In the genomic region with DNA sequence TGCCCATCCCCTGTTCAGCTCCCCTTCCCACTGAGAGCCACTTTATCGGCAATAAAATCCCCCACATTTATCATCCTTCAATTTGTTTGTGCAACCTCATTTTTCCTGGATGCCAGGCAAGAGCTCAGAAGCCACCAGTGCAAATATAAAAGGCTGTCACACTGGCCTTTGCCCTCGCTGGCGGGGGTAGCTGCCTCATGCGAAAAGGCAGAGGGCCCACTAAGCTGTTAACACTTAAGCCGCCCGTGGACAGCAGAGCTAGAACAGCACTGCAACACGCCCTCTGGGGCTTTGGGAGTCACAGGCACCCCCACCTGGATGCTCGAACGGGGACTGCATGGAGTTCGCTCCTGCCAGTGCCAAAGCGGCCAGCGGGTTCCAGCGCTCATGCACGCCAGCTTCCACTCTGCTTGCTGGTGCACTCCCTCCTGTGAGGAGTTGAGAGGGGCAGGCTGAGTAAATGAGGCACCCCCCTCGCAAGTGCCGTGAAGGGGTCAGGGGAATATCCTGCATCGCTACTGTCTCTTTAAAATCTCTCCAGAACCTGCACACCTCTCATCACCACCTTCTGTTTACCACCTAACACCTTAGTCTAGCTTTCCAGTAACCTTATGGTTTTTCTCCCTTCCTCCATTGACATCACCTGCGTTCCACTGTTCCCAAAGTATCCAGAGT, we compare ENCODE assay signal across 1 cellular context.
TF ChIP-seq lines count a peak whose summit lies in the region.

No MANE protein-coding gene starts in this region.

TF ChIP-seq in HepG2, 621 proteins besides CTCF, POLR2A, EP300 and RAD21 (continued from another document):
- TF ChIP-seq, protein P1, sequence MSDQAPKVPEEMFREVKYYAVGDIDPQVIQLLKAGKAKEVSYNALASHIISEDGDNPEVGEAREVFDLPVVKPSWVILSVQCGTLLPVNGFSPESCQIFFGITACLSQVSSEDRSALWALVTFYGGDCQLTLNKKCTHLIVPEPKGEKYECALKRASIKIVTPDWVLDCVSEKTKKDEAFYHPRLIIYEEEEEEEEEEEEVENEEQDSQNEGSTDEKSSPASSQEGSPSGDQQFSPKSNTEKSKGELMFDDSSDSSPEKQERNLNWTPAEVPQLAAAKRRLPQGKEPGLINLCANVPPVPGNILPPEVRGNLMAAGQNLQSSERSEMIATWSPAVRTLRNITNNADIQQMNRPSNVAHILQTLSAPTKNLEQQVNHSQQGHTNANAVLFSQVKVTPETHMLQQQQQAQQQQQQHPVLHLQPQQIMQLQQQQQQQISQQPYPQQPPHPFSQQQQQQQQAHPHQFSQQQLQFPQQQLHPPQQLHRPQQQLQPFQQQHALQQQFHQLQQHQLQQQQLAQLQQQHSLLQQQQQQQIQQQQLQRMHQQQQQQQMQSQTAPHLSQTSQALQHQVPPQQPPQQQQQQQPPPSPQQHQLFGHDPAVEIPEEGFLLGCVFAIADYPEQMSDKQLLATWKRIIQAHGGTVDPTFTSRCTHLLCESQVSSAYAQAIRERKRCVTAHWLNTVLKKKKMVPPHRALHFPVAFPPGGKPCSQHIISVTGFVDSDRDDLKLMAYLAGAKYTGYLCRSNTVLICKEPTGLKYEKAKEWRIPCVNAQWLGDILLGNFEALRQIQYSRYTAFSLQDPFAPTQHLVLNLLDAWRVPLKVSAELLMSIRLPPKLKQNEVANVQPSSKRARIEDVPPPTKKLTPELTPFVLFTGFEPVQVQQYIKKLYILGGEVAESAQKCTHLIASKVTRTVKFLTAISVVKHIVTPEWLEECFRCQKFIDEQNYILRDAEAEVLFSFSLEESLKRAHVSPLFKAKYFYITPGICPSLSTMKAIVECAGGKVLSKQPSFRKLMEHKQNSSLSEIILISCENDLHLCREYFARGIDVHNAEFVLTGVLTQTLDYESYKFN (CRISPR knock-in tag; conservative IDR thresholded peaks at IDR 0.05): peak; percentile 93
- TF ChIP-seq ZBTB20 (CRISPR knock-in tag; IDR thresholded peaks at IDR 0.05; ENCODE audit: borderline replicate concordance, low read depth): peak; percentile 34; the same call in 1 of the 2 replicates
- peak; percentile 97 for TF ChIP-seq ZNF652 (CRISPR knock-in tag; IDR thresholded peaks at IDR 0.05; ENCODE audit: borderline replicate concordance, low read depth)
- TF ChIP-seq, protein P2, sequence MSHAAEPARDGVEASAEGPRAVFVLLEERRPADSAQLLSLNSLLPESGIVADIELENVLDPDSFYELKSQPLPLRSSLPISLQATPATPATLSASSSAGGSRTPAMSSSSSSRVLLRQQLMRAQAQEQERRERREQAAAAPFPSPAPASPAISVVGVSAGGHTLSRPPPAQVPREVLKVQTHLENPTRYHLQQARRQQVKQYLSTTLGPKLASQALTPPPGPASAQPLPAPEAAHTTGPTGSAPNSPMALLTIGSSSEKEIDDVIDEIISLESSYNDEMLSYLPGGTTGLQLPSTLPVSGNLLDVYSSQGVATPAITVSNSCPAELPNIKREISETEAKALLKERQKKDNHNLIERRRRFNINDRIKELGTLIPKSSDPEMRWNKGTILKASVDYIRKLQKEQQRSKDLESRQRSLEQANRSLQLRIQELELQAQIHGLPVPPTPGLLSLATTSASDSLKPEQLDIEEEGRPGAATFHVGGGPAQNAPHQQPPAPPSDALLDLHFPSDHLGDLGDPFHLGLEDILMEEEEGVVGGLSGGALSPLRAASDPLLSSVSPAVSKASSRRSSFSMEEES (CRISPR knock-in tag; IDR thresholded peaks at IDR 0.05): peak; percentile 46; the same call in 1 of the 2 replicates
- TF ChIP-seq ZNF501 (CRISPR knock-in tag; IDR thresholded peaks at IDR 0.05): peak; percentile 32; the same call in 1 of the 2 replicates
- TF ChIP-seq ZNF546 (CRISPR knock-in tag; conservative IDR thresholded peaks at IDR 0.05): no peak
- TF ChIP-seq ZNF556 (CRISPR knock-in tag; IDR thresholded peaks at IDR 0.05; ENCODE audit: borderline replicate concordance): no peak
- peak; percentile 52 for TF ChIP-seq ASH2L (IDR thresholded peaks at IDR 0.05; ENCODE audit: insufficient read length, low read depth, low read length)
- TF ChIP-seq GATAD2A (CRISPR knock-in tag; IDR thresholded peaks at IDR 0.05): peak; percentile 93
- TF ChIP-seq ZNF850 (CRISPR knock-in tag; conservative IDR thresholded peaks at IDR 0.05): no peak
- no peak for TF ChIP-seq ZNF207 (IDR thresholded peaks at IDR 0.05; ENCODE audit: borderline replicate concordance)
- no peak for TF ChIP-seq NFE2 (CRISPR knock-in tag; IDR thresholded peaks at IDR 0.05)
- TF ChIP-seq ERF (CRISPR knock-in tag; IDR thresholded peaks at IDR 0.05): 0 out of 2 replicates have a peak, but pooled peaks have one; percentile 5
- peak; percentile 61; the same call in 1 of the 2 replicates for TF ChIP-seq SOX5 (CRISPR knock-in tag; IDR thresholded peaks at IDR 0.05; ENCODE audit: borderline replicate concordance)
- TF ChIP-seq ZNF350 (CRISPR knock-in tag; IDR thresholded peaks at IDR 0.05; ENCODE audit: borderline replicate concordance, low read depth): peak; percentile 19; the same call in 1 of the 2 replicates
- TF ChIP-seq, protein P3, sequence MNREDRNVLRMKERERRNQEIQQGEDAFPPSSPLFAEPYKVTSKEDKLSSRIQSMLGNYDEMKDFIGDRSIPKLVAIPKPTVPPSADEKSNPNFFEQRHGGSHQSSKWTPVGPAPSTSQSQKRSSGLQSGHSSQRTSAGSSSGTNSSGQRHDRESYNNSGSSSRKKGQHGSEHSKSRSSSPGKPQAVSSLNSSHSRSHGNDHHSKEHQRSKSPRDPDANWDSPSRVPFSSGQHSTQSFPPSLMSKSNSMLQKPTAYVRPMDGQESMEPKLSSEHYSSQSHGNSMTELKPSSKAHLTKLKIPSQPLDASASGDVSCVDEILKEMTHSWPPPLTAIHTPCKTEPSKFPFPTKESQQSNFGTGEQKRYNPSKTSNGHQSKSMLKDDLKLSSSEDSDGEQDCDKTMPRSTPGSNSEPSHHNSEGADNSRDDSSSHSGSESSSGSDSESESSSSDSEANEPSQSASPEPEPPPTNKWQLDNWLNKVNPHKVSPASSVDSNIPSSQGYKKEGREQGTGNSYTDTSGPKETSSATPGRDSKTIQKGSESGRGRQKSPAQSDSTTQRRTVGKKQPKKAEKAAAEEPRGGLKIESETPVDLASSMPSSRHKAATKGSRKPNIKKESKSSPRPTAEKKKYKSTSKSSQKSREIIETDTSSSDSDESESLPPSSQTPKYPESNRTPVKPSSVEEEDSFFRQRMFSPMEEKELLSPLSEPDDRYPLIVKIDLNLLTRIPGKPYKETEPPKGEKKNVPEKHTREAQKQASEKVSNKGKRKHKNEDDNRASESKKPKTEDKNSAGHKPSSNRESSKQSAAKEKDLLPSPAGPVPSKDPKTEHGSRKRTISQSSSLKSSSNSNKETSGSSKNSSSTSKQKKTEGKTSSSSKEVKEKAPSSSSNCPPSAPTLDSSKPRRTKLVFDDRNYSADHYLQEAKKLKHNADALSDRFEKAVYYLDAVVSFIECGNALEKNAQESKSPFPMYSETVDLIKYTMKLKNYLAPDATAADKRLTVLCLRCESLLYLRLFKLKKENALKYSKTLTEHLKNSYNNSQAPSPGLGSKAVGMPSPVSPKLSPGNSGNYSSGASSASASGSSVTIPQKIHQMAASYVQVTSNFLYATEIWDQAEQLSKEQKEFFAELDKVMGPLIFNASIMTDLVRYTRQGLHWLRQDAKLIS (CRISPR knock-in tag; IDR thresholded peaks at IDR 0.05): 0 out of 2 replicates have a peak, but pooled peaks have one; percentile 5
- TF ChIP-seq, protein P4, sequence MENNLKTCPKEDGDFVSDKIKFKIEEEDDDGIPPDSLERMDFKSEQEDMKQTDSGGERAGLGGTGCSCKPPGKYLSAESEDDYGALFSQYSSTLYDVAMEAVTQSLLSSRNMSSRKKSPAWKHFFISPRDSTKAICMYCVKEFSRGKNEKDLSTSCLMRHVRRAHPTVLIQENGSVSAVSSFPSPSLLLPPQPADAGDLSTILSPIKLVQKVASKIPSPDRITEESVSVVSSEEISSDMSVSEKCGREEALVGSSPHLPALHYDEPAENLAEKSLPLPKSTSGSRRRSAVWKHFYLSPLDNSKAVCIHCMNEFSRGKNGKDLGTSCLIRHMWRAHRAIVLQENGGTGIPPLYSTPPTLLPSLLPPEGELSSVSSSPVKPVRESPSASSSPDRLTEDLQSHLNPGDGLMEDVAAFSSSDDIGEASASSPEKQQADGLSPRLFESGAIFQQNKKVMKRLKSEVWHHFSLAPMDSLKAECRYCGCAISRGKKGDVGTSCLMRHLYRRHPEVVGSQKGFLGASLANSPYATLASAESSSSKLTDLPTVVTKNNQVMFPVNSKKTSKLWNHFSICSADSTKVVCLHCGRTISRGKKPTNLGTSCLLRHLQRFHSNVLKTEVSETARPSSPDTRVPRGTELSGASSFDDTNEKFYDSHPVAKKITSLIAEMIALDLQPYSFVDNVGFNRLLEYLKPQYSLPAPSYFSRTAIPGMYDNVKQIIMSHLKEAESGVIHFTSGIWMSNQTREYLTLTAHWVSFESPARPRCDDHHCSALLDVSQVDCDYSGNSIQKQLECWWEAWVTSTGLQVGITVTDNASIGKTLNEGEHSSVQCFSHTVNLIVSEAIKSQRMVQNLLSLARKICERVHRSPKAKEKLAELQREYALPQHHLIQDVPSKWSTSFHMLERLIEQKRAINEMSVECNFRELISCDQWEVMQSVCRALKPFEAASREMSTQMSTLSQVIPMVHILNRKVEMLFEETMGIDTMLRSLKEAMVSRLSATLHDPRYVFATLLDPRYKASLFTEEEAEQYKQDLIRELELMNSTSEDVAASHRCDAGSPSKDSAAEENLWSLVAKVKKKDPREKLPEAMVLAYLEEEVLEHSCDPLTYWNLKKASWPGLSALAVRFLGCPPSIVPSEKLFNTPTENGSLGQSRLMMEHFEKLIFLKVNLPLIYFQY (CRISPR knock-in tag; IDR thresholded peaks at IDR 0.05; ENCODE audit: borderline replicate concordance): peak; percentile 29; the same call in 1 of the 2 replicates
- peak; percentile 77; the same call in 1 of the 2 replicates for TF ChIP-seq MTA1 (CRISPR knock-in tag; IDR thresholded peaks at IDR 0.05; ENCODE audit: borderline replicate concordance)
- 0 out of 2 replicates have a peak, but pooled peaks have one; percentile 30 for TF ChIP-seq THAP11 (CRISPR knock-in tag; IDR thresholded peaks at IDR 0.05)
- TF ChIP-seq ZBTB3 (CRISPR knock-in tag; IDR thresholded peaks at IDR 0.05; ENCODE audit: borderline replicate concordance, low read depth): no peak
- TF ChIP-seq, protein P5, sequence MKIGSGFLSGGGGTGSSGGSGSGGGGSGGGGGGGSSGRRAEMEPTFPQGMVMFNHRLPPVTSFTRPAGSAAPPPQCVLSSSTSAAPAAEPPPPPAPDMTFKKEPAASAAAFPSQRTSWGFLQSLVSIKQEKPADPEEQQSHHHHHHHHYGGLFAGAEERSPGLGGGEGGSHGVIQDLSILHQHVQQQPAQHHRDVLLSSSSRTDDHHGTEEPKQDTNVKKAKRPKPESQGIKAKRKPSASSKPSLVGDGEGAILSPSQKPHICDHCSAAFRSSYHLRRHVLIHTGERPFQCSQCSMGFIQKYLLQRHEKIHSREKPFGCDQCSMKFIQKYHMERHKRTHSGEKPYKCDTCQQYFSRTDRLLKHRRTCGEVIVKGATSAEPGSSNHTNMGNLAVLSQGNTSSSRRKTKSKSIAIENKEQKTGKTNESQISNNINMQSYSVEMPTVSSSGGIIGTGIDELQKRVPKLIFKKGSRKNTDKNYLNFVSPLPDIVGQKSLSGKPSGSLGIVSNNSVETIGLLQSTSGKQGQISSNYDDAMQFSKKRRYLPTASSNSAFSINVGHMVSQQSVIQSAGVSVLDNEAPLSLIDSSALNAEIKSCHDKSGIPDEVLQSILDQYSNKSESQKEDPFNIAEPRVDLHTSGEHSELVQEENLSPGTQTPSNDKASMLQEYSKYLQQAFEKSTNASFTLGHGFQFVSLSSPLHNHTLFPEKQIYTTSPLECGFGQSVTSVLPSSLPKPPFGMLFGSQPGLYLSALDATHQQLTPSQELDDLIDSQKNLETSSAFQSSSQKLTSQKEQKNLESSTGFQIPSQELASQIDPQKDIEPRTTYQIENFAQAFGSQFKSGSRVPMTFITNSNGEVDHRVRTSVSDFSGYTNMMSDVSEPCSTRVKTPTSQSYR (CRISPR knock-in tag; IDR thresholded peaks at IDR 0.05; ENCODE audit: borderline replicate concordance): peak; percentile 58; the same call in 1 of the 2 replicates
- no peak for TF ChIP-seq PAF1 (CRISPR knock-in tag; IDR thresholded peaks at IDR 0.05)
- TF ChIP-seq, protein P6, sequence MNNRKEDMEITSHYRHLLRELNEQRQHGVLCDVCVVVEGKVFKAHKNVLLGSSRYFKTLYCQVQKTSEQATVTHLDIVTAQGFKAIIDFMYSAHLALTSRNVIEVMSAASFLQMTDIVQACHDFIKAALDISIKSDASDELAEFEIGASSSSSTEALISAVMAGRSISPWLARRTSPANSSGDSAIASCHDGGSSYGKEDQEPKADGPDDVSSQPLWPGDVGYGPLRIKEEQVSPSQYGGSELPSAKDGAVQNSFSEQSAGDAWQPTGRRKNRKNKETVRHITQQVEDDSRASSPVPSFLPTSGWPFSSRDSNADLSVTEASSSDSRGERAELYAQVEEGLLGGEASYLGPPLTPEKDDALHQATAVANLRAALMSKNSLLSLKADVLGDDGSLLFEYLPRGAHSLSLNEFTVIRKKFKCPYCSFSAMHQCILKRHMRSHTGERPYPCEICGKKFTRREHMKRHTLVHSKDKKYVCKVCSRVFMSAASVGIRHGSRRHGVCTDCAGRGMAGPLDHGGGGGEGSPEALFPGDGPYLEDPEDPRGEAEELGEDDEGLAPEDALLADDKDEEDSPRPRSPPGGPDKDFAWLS (CRISPR knock-in tag; IDR thresholded peaks at IDR 0.05; ENCODE audit: borderline replicate concordance): no peak
